8 cellular contexts compared by ENCODE assay signal in the genomic region with DNA sequence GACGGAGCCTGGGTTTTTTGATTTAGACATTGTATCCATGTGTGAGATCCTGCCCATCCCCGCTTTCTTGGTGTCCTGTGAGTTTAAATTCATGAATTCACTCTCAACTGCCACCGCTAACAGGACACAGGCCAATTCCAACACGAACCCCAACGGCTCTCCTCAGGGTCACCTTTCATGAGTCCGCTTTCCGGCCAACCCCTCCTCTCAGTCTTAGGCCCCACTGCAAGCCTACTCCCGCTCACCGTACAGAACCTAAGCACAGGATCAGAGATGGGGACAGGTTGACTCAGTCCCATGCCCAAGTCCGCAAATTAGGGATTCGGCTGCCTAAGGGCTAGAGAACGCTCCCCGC. TPM values are rescaled to one million over a fixed set of nuclear protein-coding genes. Genes with fewer than 3 reads are reported as not detected.
DNase-seq lines count a peak whose midpoint lies in the region; ATAC-seq and TF ChIP-seq lines count a peak whose summit lies in the region.

No MANE protein-coding gene starts in this region.

- H3K79me2 ChIP-seq in H9 (ENCODE audit: insufficient read depth, low read length): no peaks in the 10 kb centered on the region

- H3K23me2 ChIP-seq in H9 (ENCODE audit: insufficient read length, low read depth, low read length, poor library complexity, severe bottlenecking): peaks cover 11% of the 10 kb centered on the region

- H2BK120ac ChIP-seq in H9 (ENCODE audit: low read depth, low read length, poor library complexity, severe bottlenecking): no peak overlapping the region

- no peak overlapping the region for H3T11ph ChIP-seq in H9 (ENCODE audit: low read length)

- H4K5ac ChIP-seq in H9 (ENCODE audit: insufficient read length, low read depth, low read length): no peak overlapping the region

- H3K27ac Mint-ChIP-seq in H9: no peak overlapping the region

- POLR2A ChIA-PET in AG04449 (lab: Yijun Ruan, JAX): no interaction called here

- no peak overlapping the region for H3K56ac ChIP-seq in H9 (ENCODE audit: insufficient read length, low read depth, low read length)

- peak overlapping the region; percentile 99 for H2AFZ ChIP-seq in H9 (ENCODE audit: low read length)

- no peak overlapping the region for H3K4ac ChIP-seq in H9 (ENCODE audit: low read depth, low read length)

- ATAC-seq in left lobe of liver (no peak), GM18520 (IDR thresholded peaks at IDR 0.05; ENCODE audit: unreplicated experiment) (no peak)

- no peak overlapping the region for H2BK20ac ChIP-seq in H9 (ENCODE audit: low read depth, low read length, poor library complexity, severe bottlenecking)

- H3K4me1 Mint-ChIP-seq in H9: peaks cover 7 to 11% of the 10 kb centered on the region in 2 experiments

- H4K8ac ChIP-seq in H9 (replicated peaks; ENCODE audit: insufficient read length, low read depth, low read length): no peak overlapping the region

- no peak overlapping the region for H2BK12ac ChIP-seq in H9 (ENCODE audit: insufficient read length, low read depth, low read length)

- CTCF ChIA-PET in AG04449 (lab: Yijun Ruan, JAX): interaction anchor here (0.9 to 1.0 kb wide), 2 partner anchors 8 to 12 kb away, joined by 3 read pairs; no protein-coding TSS in a partner anchor

- H3K4me1 ChIP-seq in H9 (ENCODE audit: insufficient read depth, low read length) (no peaks in the 10 kb centered on the region; the same call in 1 of the 2 replicates), mesodermal cell (ENCODE audit: control insufficient read depth, insufficient read depth, low read length, poor library complexity, severe bottlenecking) (no peaks in the 10 kb centered on the region)

- H3K4me2 ChIP-seq in H9 (ENCODE audit: insufficient read depth, insufficient read length, low read length): peak overlapping the region; percentile 58

- H4K91ac ChIP-seq in H9 (ENCODE audit: insufficient read length, low read depth, low read length): no peak overlapping the region

- no peaks in the 10 kb centered on the region for H3K36me3 ChIP-seq in mesodermal cell (ENCODE audit: control insufficient read depth, insufficient read depth, low read length)

- no peak for DNase-seq in AG04449 (ENCODE audit: low read depth, low spot score)
- no peak for DNase-seq in H9
- DNase-seq in astrocyte of the cerebellum (ENCODE audit: low read depth): no peak
- no peak for DNase-seq in NOMO-1 treated with DMSO at 0.1 percent for 48 hours (lab: John Stamatoyannopoulos, UW; ENCODE audit: unreplicated experiment)
- DNase-seq in left lobe of liver (ENCODE audit: low spot score): no peak
- DNase-seq in NCI-H446 (lab: John Stamatoyannopoulos, UW): no peak

- H3K9me3 Mint-ChIP-seq in H9: no peaks in the 10 kb centered on the region

- peak overlapping the region; percentile 60 to 80 for H3K4me3 Mint-ChIP-seq in H9

- in situ Hi-C loops in astrocyte of the cerebellum (cut with HindIII; ENCODE audit: low sequenced_read_pairs): no loop called here

- no peak overlapping the region for H2BK5ac ChIP-seq in H9 (ENCODE audit: insufficient read length, low read length)

- H2AK5ac ChIP-seq in H9 (ENCODE audit: insufficient read length, low read length): no peak overlapping the region

- H3K79me1 ChIP-seq in H9 (ENCODE audit: insufficient read depth, low read depth, low read length, poor library complexity, severe bottlenecking): no peaks in the 10 kb centered on the region

- no peak overlapping the region for H3K23ac ChIP-seq in H9 (ENCODE audit: insufficient read length, low read depth, low read length)

- peak overlapping the region; percentile 67 for H3K9ac ChIP-seq in H9 (ENCODE audit: extremely low read depth, insufficient read length, low read length)

- WGBS in H9 (ENCODE audit: extremely low coverage, insufficient read length, low lambda C conversion rate): no CpG with 5 or more reads among the region's 13 CpGs
- WGBS in mesodermal cell (ENCODE audit: insufficient coverage in 2 of 2), 2 experiments: 29 to 36% methylated on average over 8 to 11 of the region's 13 CpGs

- no peak overlapping the region for H3K14ac ChIP-seq in H9 (ENCODE audit: insufficient read depth, low read length)

- H3K18ac ChIP-seq in H9 (ENCODE audit: insufficient read length, low read depth, low read length): no peak overlapping the region

- peaks cover 68% of the 10 kb centered on the region for H3K27me3 Mint-ChIP-seq in H9 (ENCODE audit: low read depth)

- no peak overlapping the region for H2BK15ac ChIP-seq in H9 (ENCODE audit: low read depth, low read length)

- H3K4me3 ChIP-seq in AG04449 (ENCODE audit: low read depth, low read length) (peak overlapping the region; percentile 78), astrocyte of the cerebellum (ENCODE audit: low read depth, low read length) (peak overlapping the region; percentile 58), mesodermal cell (ENCODE audit: extremely low read depth, insufficient read depth, low read length, poor library complexity, severe bottlenecking) (peak overlapping the region; percentile 61)

- no peaks in the 10 kb centered on the region for H3K9me3 ChIP-seq in H9 (ENCODE audit: control insufficient read depth, low read depth, low read length)
- H3K9me3 ChIP-seq in mesodermal cell (ENCODE audit: control insufficient read depth, low read length): no peaks in the 10 kb centered on the region

- H3K36me3 Mint-ChIP-seq in H9 (ENCODE audit: insufficient read depth in 1 of 3, low read depth in 3 of 3): peaks cover 0 to 1% (median 0%) of the 10 kb centered on the region in 3 experiments; a peak in 1 of 7 replicates

- peaks cover 12% of the 10 kb centered on the region; the same call in 1 of the 2 replicates for H3K27me3 ChIP-seq in H9 (ENCODE audit: insufficient read depth, low read length)

- no peaks in the 10 kb centered on the region for H4K20me1 ChIP-seq in H9 (ENCODE audit: control insufficient read depth, insufficient read depth, insufficient read length)

- TF ChIP-seq CTCF in AG04449 (IDR thresholded peaks at IDR 0.05; ENCODE audit: insufficient read depth, low read length, missing control alignments): no peak
- no peak for TF ChIP-seq CTCF in H9 (conservative IDR thresholded peaks at IDR 0.05)
- no peak for TF ChIP-seq CTCF in astrocyte of the cerebellum (IDR thresholded peaks at IDR 0.05; ENCODE audit: low read depth, low read length, missing control alignments)

- H3K27ac ChIP-seq in H9 (ENCODE audit: insufficient read length, low read depth, low read length): no peak overlapping the region
- no peak overlapping the region for H3K27ac ChIP-seq in mesodermal cell (ENCODE audit: low read depth, low read length, severe bottlenecking)

RNA-seq across cellular contexts. Expression of a gene that starts 0.2 kb away (rescaled TPM):
- total RNA-seq in H9 (2021) (48.8 and 57.2 TPM in 2 replicates), left lobe of liver (796 TPM)
- 81.4 TPM for polyA plus RNA-seq in mesodermal cell (2013, experiment 1 of 2)
- 95.6 TPM for polyA plus RNA-seq in mesodermal cell (2013, experiment 2 of 2)

RNA-seq across cellular contexts. Expression of a gene that starts 5.3 kb away (rescaled TPM):
- total RNA-seq in H9 (2021): 30.6 and 31.2 TPM in 2 replicates
- 4.8 TPM for polyA plus RNA-seq in mesodermal cell (2013, experiment 1 of 2)
- polyA plus RNA-seq in mesodermal cell (2013, experiment 2 of 2): 5.4 TPM
- 966 TPM for total RNA-seq in left lobe of liver

Comparison
In these comparisons a context has a peak if more than half of its experiments do, and no peak if none do; other contexts are left out.
1. RNA of a gene that starts 0.2 kb away (total RNA-seq): 796 TPM in left lobe of liver (single experiment); 48.8 to 57.2 TPM in H9; every median in the first group is over 10 times any median in the second.
2. RNA of a gene that starts 5.3 kb away (total RNA-seq): 966 TPM in left lobe of liver (single experiment); 30.6 to 31.2 TPM in H9; every median in the first group is over 10 times any median in the second.
3. Peak in every context shown above with its lines, with median percentiles within 50 percentile points of each other: H3K4me3 ChIP-seq.